37 cellular contexts compared by ENCODE assay signal in the genomic region with DNA sequence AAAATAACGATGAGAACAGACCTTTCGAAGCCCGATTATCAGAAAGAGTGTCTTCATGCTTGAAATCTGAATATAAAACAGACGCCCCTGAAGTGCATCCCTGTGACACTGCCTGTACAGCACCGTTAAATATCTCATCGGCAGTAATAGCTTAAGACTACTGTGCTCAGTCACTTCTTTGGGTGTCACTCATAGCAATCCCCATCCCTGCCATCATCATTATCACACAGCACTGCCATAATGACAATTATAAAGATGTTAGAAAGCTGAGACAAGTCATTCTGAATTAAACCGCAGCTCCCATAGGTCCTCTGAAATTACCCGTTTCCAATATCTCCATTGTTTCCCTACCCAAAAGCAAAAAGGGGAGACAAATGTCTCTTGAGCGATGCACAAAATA.
"Had no signal": no experiment of that assay in that cellular context is flagged by ENCODE, and none has a peak within 500 bp of the region (broad histone marks: within the 10 kb centered on the region; RNA-seq: fewer than 3 reads in every experiment).

No MANE protein-coding gene starts in this region.

- H3K27me3 ChIP-seq: ascending aorta, cardiac muscle cell had no signal

- H3K4me3 Mint-ChIP-seq: activated CD4-positive, alpha-beta memory T cell treated with anti-CD3 and anti-CD28 coated beads, Interleukin-2, amount 10 ng/mL, durations not matched to agents 7 days and 5 days; activated CD4-positive, alpha-beta T cell treated with anti-CD3 and anti-CD28 coated beads for 36 hours; activated CD4-positive, alpha-beta T cell treated with anti-CD3 and anti-CD28 coated beads, Interleukin-2, amount 10 ng/mL, durations not matched to agents 7 days and 5 days; activated CD8-positive, alpha-beta memory T cell treated with anti-CD3 and anti-CD28 coated beads, Interleukin-2, amount 10 ng/mL, durations not matched to agents 7 days and 5 days; activated CD8-positive, alpha-beta T cell treated with anti-CD3 and anti-CD28 coated beads, Interleukin-2, amount 10 ng/mL, durations not matched to agents 7 days and 5 days; activated naive CD8-positive, alpha-beta T cell; activated naive CD8-positive, alpha-beta T cell treated with anti-CD3 and anti-CD28 coated beads, Interleukin-2, amount 10 ng/mL, durations not matched to agents 7 days and 5 days; activated naive CD8-positive, alpha-beta T cell treated with anti-CD3 and anti-CD28 coated beads, Interleukin-2, amount 50 U/mL, for 24 hours; activated T-cell treated with anti-CD3 and anti-CD28 coated beads, Interleukin-2, amount 50 U/mL, for 24 hours; brain; central memory CD8-positive, alpha-beta T cell; T-helper 1 cell treated with Interleukin-12 subunit alpha and Interleukin-12 subunit beta and Interleukin-4 antibody, amounts not matched to agents 30 μg/mL and 1 μg/mL, for 36 hours; T-helper 2 cell treated with Interferon-gamma antibody and Interleukin-4, amounts not matched to agents 5 μg/mL and 100 μg/mL, for 36 hours; WTC11 had no signal

- H3K9me3 ChIP-seq: ascending aorta had no signal

- DNase-seq: activated CD4-positive, alpha-beta memory T cell treated with anti-CD3 and anti-CD28 coated beads, Interleukin-2, amount 10 ng/mL, durations not matched to agents 7 days and 5 days; activated CD4-positive, alpha-beta T cell treated with anti-CD3 and anti-CD28 coated beads for 1 hour; activated CD4-positive, alpha-beta T cell treated with anti-CD3 and anti-CD28 coated beads for 36 hours; activated CD4-positive, alpha-beta T cell treated with anti-CD3 and anti-CD28 coated beads for 48 hours; activated CD4-positive, alpha-beta T cell treated with anti-CD3 and anti-CD28 coated beads, Interleukin-2, amount 10 ng/mL, durations not matched to agents 7 days and 5 days; activated CD4-positive, alpha-beta T cell treated with anti-CD3 and anti-CD28 coated beads, Interleukin-2, amount 50 U/mL, for 48 hours; activated CD4-positive, CD25-positive, alpha-beta regulatory T cell; activated CD8-positive, alpha-beta memory T cell treated with anti-CD3 and anti-CD28 coated beads for 24 hours; activated CD8-positive, alpha-beta memory T cell treated with anti-CD3 and anti-CD28 coated beads, Interleukin-2, amount 10 ng/mL, durations not matched to agents 7 days and 5 days; activated CD8-positive, alpha-beta memory T cell treated with anti-CD3 and anti-CD28 coated beads, Interleukin-2, amount 50 U/mL, for 48 hours; activated CD8-positive, alpha-beta T cell treated with anti-CD3 and anti-CD28 coated beads, Interleukin-2, amount 10 ng/mL, durations not matched to agents 7 days and 5 days; activated effector memory CD4-positive, alpha-beta T cell treated with Interleukin-2 at 50 U/mL for 16 hours; activated gamma-delta T cell; activated naive CD4-positive, alpha-beta T cell treated with anti-CD3 and anti-CD28 coated beads, Interleukin-2, amount 50 U/mL, for 16 hours; activated naive CD4-positive, alpha-beta T cell treated with Interleukin-2 at 50 U/mL for 16 hours; activated naive CD8-positive, alpha-beta T cell treated with anti-CD3 and anti-CD28 coated beads, Interleukin-2, amount 10 ng/mL, durations not matched to agents 7 days and 5 days; activated naive CD8-positive, alpha-beta T cell treated with anti-CD3 and anti-CD28 coated beads, Interleukin-2, amount 50 U/mL, for 24 hours; activated T-cell treated with anti-CD3 and anti-CD28 coated beads, Interleukin-2, amount 50 U/mL, for 24 hours; activated T-cell treated with anti-CD3 and anti-CD28 coated beads, Interleukin-2, amount 50 U/mL, for 48 hours; amygdala; anterior cingulate cortex; caudate nucleus; cerebellar nuclear complex; T-helper 1 cell; T-helper 2 cell; T-helper 9 cell; WERI-Rb-1 had no signal

- H3K4me1 Mint-ChIP-seq: activated CD4-positive, alpha-beta memory T cell treated with anti-CD3 and anti-CD28 coated beads, Interleukin-2, amount 10 ng/mL, durations not matched to agents 7 days and 5 days; activated CD4-positive, alpha-beta T cell treated with anti-CD3 and anti-CD28 coated beads for 36 hours; activated CD4-positive, alpha-beta T cell treated with anti-CD3 and anti-CD28 coated beads, Interleukin-2, amount 10 ng/mL, durations not matched to agents 7 days and 5 days; activated CD8-positive, alpha-beta memory T cell treated with anti-CD3 and anti-CD28 coated beads, Interleukin-2, amount 10 ng/mL, durations not matched to agents 7 days and 5 days; activated naive CD8-positive, alpha-beta T cell treated with anti-CD3 and anti-CD28 coated beads, Interleukin-2, amount 10 ng/mL, durations not matched to agents 7 days and 5 days; activated naive CD8-positive, alpha-beta T cell treated with anti-CD3 and anti-CD28 coated beads, Interleukin-2, amount 50 U/mL, for 24 hours; central memory CD8-positive, alpha-beta T cell had no signal

- H3K4me1 ChIP-seq: ascending aorta had no signal

- H3K27me3 Mint-ChIP-seq: activated CD4-positive, alpha-beta memory T cell treated with anti-CD3 and anti-CD28 coated beads, Interleukin-2, amount 10 ng/mL, durations not matched to agents 7 days and 5 days; activated CD4-positive, alpha-beta T cell treated with anti-CD3 and anti-CD28 coated beads, Interleukin-2, amount 10 ng/mL, durations not matched to agents 7 days and 5 days; activated CD8-positive, alpha-beta memory T cell treated with anti-CD3 and anti-CD28 coated beads, Interleukin-2, amount 10 ng/mL, durations not matched to agents 7 days and 5 days; activated naive CD8-positive, alpha-beta T cell treated with anti-CD3 and anti-CD28 coated beads, Interleukin-2, amount 10 ng/mL, durations not matched to agents 7 days and 5 days; activated T-cell treated with anti-CD3 and anti-CD28 coated beads, Interleukin-2, amount 50 U/mL, for 24 hours; central memory CD8-positive, alpha-beta T cell had no signal

- ATAC-seq: activated CD4-positive, alpha-beta T cell treated with anti-CD3 and anti-CD28 coated beads for 36 hours; activated CD4-positive, CD25-positive, alpha-beta regulatory T cell treated with anti-CD3 and anti-CD28 coated beads, Interleukin-2, amount 50 U/mL, for 24 hours; activated CD8-positive, alpha-beta memory T cell treated with anti-CD3 and anti-CD28 coated beads, Interleukin-2, amount 10 ng/mL, durations not matched to agents 7 days and 5 days; activated CD8-positive, alpha-beta T cell treated with anti-CD3 and anti-CD28 coated beads, Interleukin-2, amount 10 ng/mL, durations not matched to agents 7 days and 5 days; activated naive CD8-positive, alpha-beta T cell treated with anti-CD3 and anti-CD28 coated beads, Interleukin-2, amount 50 U/mL, for 24 hours; WTC11 had no signal

- H3K9me3 Mint-ChIP-seq: activated CD4-positive, alpha-beta T cell treated with anti-CD3 and anti-CD28 coated beads, Interleukin-2, amount 10 ng/mL, durations not matched to agents 7 days and 5 days; activated naive CD8-positive, alpha-beta T cell treated with anti-CD3 and anti-CD28 coated beads, Interleukin-2, amount 10 ng/mL, durations not matched to agents 7 days and 5 days; activated T-cell treated with anti-CD3 and anti-CD28 coated beads, Interleukin-2, amount 50 U/mL, for 24 hours; activated T-helper 2 cell treated with anti-CD3 and anti-CD28 coated beads, Interferon-gamma antibody, Interleukin-2, Interleukin-4, amounts not matched to agents 10 μg/mL and 5 μg/mL and 100 μg/mL, durations not matched to agents 14 hours and 24 hours and 36 hours; brain; T-helper 1 cell treated with Interleukin-12 subunit alpha and Interleukin-12 subunit beta and Interleukin-4 antibody, amounts not matched to agents 30 μg/mL and 1 μg/mL, for 36 hours; T-helper 2 cell treated with Interferon-gamma antibody and Interleukin-4, amounts not matched to agents 5 μg/mL and 100 μg/mL, for 36 hours had no signal

- H3K4me3 ChIP-seq: ascending aorta, cardiac muscle cell had no signal

- H3K36me3 ChIP-seq: ascending aorta, cardiac muscle cell, WERI-Rb-1 had no signal

- H3K27ac Mint-ChIP-seq: activated CD4-positive, alpha-beta memory T cell treated with anti-CD3 and anti-CD28 coated beads, Interleukin-2, amount 10 ng/mL, durations not matched to agents 7 days and 5 days; activated CD4-positive, alpha-beta T cell treated with anti-CD3 and anti-CD28 coated beads for 36 hours; activated CD4-positive, alpha-beta T cell treated with anti-CD3 and anti-CD28 coated beads, Interleukin-2, amount 10 ng/mL, durations not matched to agents 7 days and 5 days; activated CD8-positive, alpha-beta memory T cell treated with anti-CD3 and anti-CD28 coated beads, Interleukin-2, amount 10 ng/mL, durations not matched to agents 7 days and 5 days; activated CD8-positive, alpha-beta T cell treated with anti-CD3 and anti-CD28 coated beads, Interleukin-2, amount 10 ng/mL, durations not matched to agents 7 days and 5 days; activated naive CD8-positive, alpha-beta T cell; activated naive CD8-positive, alpha-beta T cell treated with anti-CD3 and anti-CD28 coated beads, Interleukin-2, amount 10 ng/mL, durations not matched to agents 7 days and 5 days; activated naive CD8-positive, alpha-beta T cell treated with anti-CD3 and anti-CD28 coated beads, Interleukin-2, amount 50 U/mL, for 24 hours; activated T-cell treated with anti-CD3 and anti-CD28 coated beads, Interleukin-2, amount 50 U/mL, for 24 hours; activated T-helper 2 cell treated with anti-CD3 and anti-CD28 coated beads, Interferon-gamma antibody, Interleukin-2, Interleukin-4, amounts not matched to agents 10 μg/mL and 5 μg/mL and 100 μg/mL, durations not matched to agents 14 hours and 24 hours and 36 hours; T-helper 1 cell treated with Interleukin-12 subunit alpha and Interleukin-12 subunit beta and Interleukin-4 antibody, amounts not matched to agents 30 μg/mL and 1 μg/mL, for 36 hours; T-helper 2 cell treated with Interferon-gamma antibody and Interleukin-4, amounts not matched to agents 5 μg/mL and 100 μg/mL, for 36 hours; WTC11 had no signal

- H3K36me3 Mint-ChIP-seq: activated CD8-positive, alpha-beta memory T cell treated with anti-CD3 and anti-CD28 coated beads, Interleukin-2, amount 10 ng/mL, durations not matched to agents 7 days and 5 days; activated naive CD8-positive, alpha-beta T cell; activated naive CD8-positive, alpha-beta T cell treated with anti-CD3 and anti-CD28 coated beads, Interleukin-2, amount 10 ng/mL, durations not matched to agents 7 days and 5 days; brain had no signal

- H3K27ac ChIP-seq: ascending aorta, cardiac muscle cell, WERI-Rb-1 had no signal
